Comparison of ENCODE assay signal across 10 cellular contexts in genomic region chr15:75902129-75902557, GRCh38. TPM values are rescaled to one million over a fixed set of nuclear protein-coding genes. Genes with fewer than 3 reads are reported as not detected.
A peak's percentile ranks its signal among the peaks of the same experiment; 100 is the strongest.
DNase-seq lines count a peak whose midpoint lies in the region; ATAC-seq lines count a peak whose summit lies in the region.
"Had no signal": no experiment of that assay in that cellular context is flagged by ENCODE, and none has a peak within 500 bp of the region (broad histone marks: within the 10 kb centered on the region; RNA-seq: fewer than 3 reads in every experiment).

No MANE protein-coding gene starts in this region.

- H3K9me3 ChIP-seq in GM23248 (ENCODE audit: low read depth) = no peaks in the 10 kb centered on the region
- H3K9me3 ChIP-seq: prostate gland had no signal

- H3K9me2 ChIP-seq in GM23248 (ENCODE audit: insufficient read depth) = no peaks in the 10 kb centered on the region

- no peak for ATAC-seq in activated naive CD8-positive, alpha-beta T cell treated with anti-CD3 and anti-CD28 coated beads, Interleukin-2, amount 50 U/mL, for 24 hours
- peak; percentile 52 for ATAC-seq in left ventricle myocardium superior
- no peak for ATAC-seq in stimulated activated naive B cell treated with anti-CD40 and anti-IgM and Interleukin-4, amounts not matched to agents 10 μg/mL and 1 μg/mL and 100 μg/mL, for 72 hours (replicated peaks)

- peaks cover 8% of the 10 kb centered on the region for H3K36me3 Mint-ChIP-seq in activated naive CD8-positive, alpha-beta T cell
- peaks cover 25% of the 10 kb centered on the region for H3K36me3 Mint-ChIP-seq in activated naive CD8-positive, alpha-beta T cell treated with anti-CD3 and anti-CD28 coated beads, Interleukin-2, amount 50 U/mL, for 24 hours (ENCODE audit: low read depth)
- peaks cover 10% of the 10 kb centered on the region in 2 donors for H3K36me3 Mint-ChIP-seq in stimulated activated naive B cell treated with anti-CD40 and anti-IgM and Interleukin-4, amounts not matched to agents 10 μg/mL and 1 μg/mL and 100 μg/mL, for 72 hours

- no peaks in the 10 kb centered on the region for H4K20me1 ChIP-seq in GM23248 (ENCODE audit: insufficient read depth)

- H3K4me2 ChIP-seq in GM23248 (ENCODE audit: unreplicated experiment) = no peak overlapping the region

- H3F3A ChIP-seq in GM23248 (ENCODE audit: insufficient read depth) = peaks cover 29% of the 10 kb centered on the region

- no peak overlapping the region for H3K4me3 ChIP-seq in GM23248
- H3K4me3 ChIP-seq: prostate gland had no signal

- peaks cover 33% of the 10 kb centered on the region for H3K79me2 ChIP-seq in GM23248 (ENCODE audit: insufficient read depth)

- 0 out of 2 replicates have a peak, but pooled peaks cover 12% of the 10 kb centered on the region for H3K36me3 ChIP-seq in GM23248 (ENCODE audit: low read depth)
- H3K36me3 ChIP-seq: prostate gland had no signal

- intact Hi-C loops in left ventricle myocardium superior (cut with micrococcal nuclease) = no loop called here

- H3K4me1 ChIP-seq in GM23248 (ENCODE audit: insufficient read depth) = peaks cover 9% of the 10 kb centered on the region

- no peak overlapping the region for H3K27ac ChIP-seq in GM23248

- H3K4me1 Mint-ChIP-seq in activated naive CD8-positive, alpha-beta T cell (ENCODE audit: low read depth) = peaks cover 33% of the 10 kb centered on the region
- H3K4me1 Mint-ChIP-seq in activated naive CD8-positive, alpha-beta T cell treated with anti-CD3 and anti-CD28 coated beads, Interleukin-2, amount 50 U/mL, for 24 hours = peaks cover 36% of the 10 kb centered on the region
- H3K4me1 Mint-ChIP-seq in stimulated activated naive B cell treated with anti-CD40 and anti-IgM and Interleukin-4, amounts not matched to agents 10 μg/mL and 1 μg/mL and 100 μg/mL, for 72 hours = peaks cover 13 to 22% of the 10 kb centered on the region in 2 donors

- no peaks in the 10 kb centered on the region for H3K27me3 Mint-ChIP-seq in activated naive CD8-positive, alpha-beta T cell
- no peaks in the 10 kb centered on the region for H3K27me3 Mint-ChIP-seq in activated naive CD8-positive, alpha-beta T cell treated with anti-CD3 and anti-CD28 coated beads, Interleukin-2, amount 50 U/mL, for 24 hours
- no peaks in the 10 kb centered on the region for H3K27me3 Mint-ChIP-seq in stimulated activated naive B cell treated with anti-CD40 and anti-IgM and Interleukin-4, amounts not matched to agents 10 μg/mL and 1 μg/mL and 100 μg/mL, for 72 hours

- in situ Hi-C loops in GM23248 (cut with MboI) = no loop called here

- H3K9me3 Mint-ChIP-seq in activated naive CD8-positive, alpha-beta T cell (ENCODE audit: low read depth) = no peaks in the 10 kb centered on the region
- H3K9me3 Mint-ChIP-seq in activated naive CD8-positive, alpha-beta T cell treated with anti-CD3 and anti-CD28 coated beads, Interleukin-2, amount 50 U/mL, for 24 hours = no peaks in the 10 kb centered on the region
- H3K9me3 Mint-ChIP-seq in stimulated activated naive B cell treated with anti-CD40 and anti-IgM and Interleukin-4, amounts not matched to agents 10 μg/mL and 1 μg/mL and 100 μg/mL, for 72 hours = no peaks in the 10 kb centered on the region

- no peak for DNase-seq in activated naive CD8-positive, alpha-beta T cell treated with anti-CD3 and anti-CD28 coated beads, Interleukin-2, amount 50 U/mL, for 24 hours
- DNase-seq in SK-N-DZ (ENCODE audit: low spot score) (peak; percentile 76), left ventricle myocardium superior (no peak), amniotic stem cell (lab: John Stamatoyannopoulos, UW) (no peak), GM23248 (no peak)
- DNase-seq in stimulated activated naive B cell treated with anti-CD40 and anti-IgM and Interleukin-4, amounts not matched to agents 10 μg/mL and 1 μg/mL and 100 μg/mL, for 72 hours = no peak
- DNase-seq in stimulated activated CD4-positive, alpha-beta T cell treated with anti-CD3 and anti-CD28 coated beads, Interleukin-2, amount 100 ng/mL, for 48 hours = no peak
- DNase-seq: foreskin melanocyte had no signal

- WGBS in GM23248 (ENCODE audit: low coverage in 1 of 2, low lambda C conversion rate in 2 of 2, missing lambda C conversion rate in 2 of 2), 2 experiments = 66 to 71% methylated on average over 8 of the region's 8 CpGs

- no peaks in the 10 kb centered on the region for H3K27me3 ChIP-seq in GM23248 (replicated peaks; ENCODE audit: insufficient read depth)

- no peak overlapping the region for H3K9ac ChIP-seq in GM23248

- H3K4me3 Mint-ChIP-seq in activated naive CD8-positive, alpha-beta T cell = peak overlapping the region; percentile 61
- no peak overlapping the region for H3K4me3 Mint-ChIP-seq in activated naive CD8-positive, alpha-beta T cell treated with anti-CD3 and anti-CD28 coated beads, Interleukin-2, amount 50 U/mL, for 24 hours
- H3K4me3 Mint-ChIP-seq in stimulated activated naive B cell treated with anti-CD40 and anti-IgM and Interleukin-4, amounts not matched to agents 10 μg/mL and 1 μg/mL and 100 μg/mL, for 72 hours = peak overlapping the region; percentile 60 to 68

- H2AFZ ChIP-seq in GM23248 = no peak overlapping the region

- no peak overlapping the region for H3K27ac Mint-ChIP-seq in activated naive CD8-positive, alpha-beta T cell
- H3K27ac Mint-ChIP-seq in activated naive CD8-positive, alpha-beta T cell treated with anti-CD3 and anti-CD28 coated beads, Interleukin-2, amount 50 U/mL, for 24 hours = no peak overlapping the region
- peak overlapping the region; percentile 79 for H3K27ac Mint-ChIP-seq in stimulated activated naive B cell treated with anti-CD40 and anti-IgM and Interleukin-4, amounts not matched to agents 10 μg/mL and 1 μg/mL and 100 μg/mL, for 72 hours

RNA-seq across cellular contexts. Expression of gene FBXO22, which starts 1.5 kb away (rescaled TPM):
- polyA plus RNA-seq in SK-N-DZ (2014; cell fraction: cytosol; rRNA removed) = 60.7 and 63.4 TPM in 2 replicates
- polyA plus RNA-seq in SK-N-DZ (2014; cell fraction: nucleus; rRNA removed) = 58.1 and 77.1 TPM in 2 replicates
- 23.3 TPM for total RNA-seq in left ventricle myocardium superior
- total RNA-seq in GM23248 (2014; rRNA removed; shearing (Covaris generic)) = 35.7 and 37.8 TPM in 2 replicates
- polyA plus RNA-seq in GM23248 (2016; fragmentation: Nextera tagmentation; extraction: Ambion mirVana) = 49.8 and 56.1 TPM in 2 replicates

RNA-seq across cellular contexts. Expression of gene UBE2Q2, which starts 58.9 kb away (rescaled TPM):
- polyA plus RNA-seq in SK-N-DZ (2014; cell fraction: cytosol; rRNA removed) = 18.1 and 19.0 TPM in 2 replicates
- 23.9 and 31.2 TPM in 2 replicates for polyA plus RNA-seq in SK-N-DZ (2014; cell fraction: nucleus; rRNA removed)
- 21.2 TPM for total RNA-seq in left ventricle myocardium superior
- total RNA-seq in GM23248 (2014; rRNA removed; shearing (Covaris generic)) = 55.4 and 63.6 TPM in 2 replicates
- polyA plus RNA-seq in GM23248 (2016; fragmentation: Nextera tagmentation; extraction: Ambion mirVana) = 41.8 and 44.1 TPM in 2 replicates
